Comparison of ENCODE assay signal across 1 cellular context in the genomic region with DNA sequence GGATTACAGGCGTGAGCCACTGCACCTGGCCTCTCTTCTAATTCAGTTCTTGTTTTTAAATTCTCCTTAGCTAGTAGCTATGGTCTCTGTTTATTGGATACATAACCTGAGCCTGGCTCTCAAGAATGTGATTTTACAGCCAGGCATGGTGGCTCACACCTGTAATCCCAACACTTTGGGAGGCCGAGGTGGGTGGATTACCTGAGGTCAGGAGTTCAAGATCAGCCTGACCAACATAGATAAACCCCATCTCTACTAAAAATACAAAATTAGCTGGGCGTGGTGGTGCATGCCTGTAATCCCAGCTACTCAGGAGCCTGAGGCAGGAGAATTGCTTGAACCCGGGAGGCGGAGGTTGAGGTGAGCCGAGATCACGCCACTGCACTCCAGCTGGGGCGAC.
A peak's percentile ranks its signal among the peaks of the same experiment; 100 is the strongest.
TF ChIP-seq lines count a peak whose summit lies in the region.
"Not testable (repeated sequence)": the region's sequence is repeated elsewhere in the genome, so short reads cannot be mapped to it uniquely, and the experiment has no call there.

No MANE protein-coding gene starts in this region.

TF ChIP-seq in K562, 482 proteins besides CTCF, POLR2A, EP300 and RAD21:
- TF ChIP-seq NFIC (IDR thresholded peaks at IDR 0.05) (peak; percentile 12; the same call in 1 of the 2 replicates), TEAD4 (IDR thresholded peaks at IDR 0.05; ENCODE audit: low read length) (peak; percentile 9; the same call in 1 of the 2 replicates), SMARCA4 (IDR thresholded peaks at IDR 0.05) (peak; percentile 7; the same call in 1 of the 2 replicates), NCOR1 (IDR thresholded peaks at IDR 0.05) (peak; percentile 77), ARNT (IDR thresholded peaks at IDR 0.05) (peak in 1 of 2 experiments; percentile 36; a peak in 1 of 4 replicates), ZEB2 (IDR thresholded peaks at IDR 0.05) (peak; percentile 54; the same call in 1 of the 2 replicates), NR2C1 (IDR thresholded peaks at IDR 0.05) (peak; percentile 29; the same call in 1 of the 2 replicates), NBN (IDR thresholded peaks at IDR 0.05; ENCODE audit: low read depth) (peak; percentile 12; the same call in 1 of the 2 replicates), BCOR (IDR thresholded peaks at IDR 0.05) (peak; percentile 17; the same call in 1 of the 2 replicates), ARID1B (IDR thresholded peaks at IDR 0.05) (peak; percentile 10), CBFA2T3 (IDR thresholded peaks at IDR 0.05) (peak; percentile 88), EGR1 (conservative IDR thresholded peaks at IDR 0.05) (peak; percentile 49), TRIM24 (IDR thresholded peaks at IDR 0.05) (peak; percentile 55 to 63; a peak in 2 of 4 replicates), HDAC1 (IDR thresholded peaks at IDR 0.05) (peak in 1 of 2 experiments; percentile 11; a peak in 1 of 4 replicates), TCF3 (CRISPR knock-in tag; IDR thresholded peaks at IDR 0.05) (peak; percentile 54), TAL1 (IDR thresholded peaks at IDR 0.05) (peak; percentile 76), KDM1A (IDR thresholded peaks at IDR 0.05) (peak; percentile 75 to 84; a peak in 3 of 4 replicates), CBFA2T2 (conservative IDR thresholded peaks at IDR 0.05) (peak; percentile 84)
- TF ChIP-seq TEAD4 (CRISPR knock-in tag; IDR thresholded peaks at IDR 0.05; ENCODE audit: borderline replicate concordance); NR2C1 (tag; IDR thresholded peaks at IDR 0.05): not testable (repeated sequence)
